ENCODE assay signal across 8 cellular contexts in genomic region chr10:90911133-90912048, GRCh38. TPM values are rescaled to one million over a fixed set of nuclear protein-coding genes. Genes with fewer than 3 reads are reported as not detected.
A peak's percentile ranks its signal among the peaks of the same experiment; 100 is the strongest.
DNase-seq lines count a peak whose midpoint lies in the region; ATAC-seq and TF ChIP-seq lines count a peak whose summit lies in the region.
"Not testable (repeated sequence)": the region's sequence is repeated elsewhere in the genome, so short reads cannot be mapped to it uniquely, and the experiment has no call there.

No MANE protein-coding gene starts in this region.

- intact Hi-C loops in OCI-LY7 (cut with micrococcal nuclease; ENCODE audit: unreplicated experiment) = loop anchor here (2.0 to 10.0 kb wide), 3 partner anchors 95 to 1003 kb away; no protein-coding TSS in a partner anchor

- peak; percentile 71 for ATAC-seq in GM21737 (IDR thresholded peaks at IDR 0.05; ENCODE audit: unreplicated experiment)

- not testable (repeated sequence) for BruUV-seq in OCI-LY7 (replicated peaks; lab: Mats Ljungman, UMichigan)

- not testable (repeated sequence) for H4K20me1 ChIP-seq in OCI-LY7 (ENCODE audit: insufficient read depth, low read length)

- H3K9me2 ChIP-seq in OCI-LY7 (ENCODE audit: insufficient read depth, low read length) = not testable (repeated sequence)

- CTCF ChIA-PET in OCI-LY7 (lab: Charles Lee; ENCODE audit: unreplicated experiment) = interaction anchor here (1.4 kb wide), 1 partner anchor 387 kb away, joined by 3 read pairs; no protein-coding TSS in a partner anchor

- H3K27ac ChIP-seq in OCI-LY7 (ENCODE audit: low read depth, low read length, poor library complexity, severe bottlenecking) = not testable (repeated sequence)

- POLR2A ChIA-PET in OCI-LY7 (lab: Charles Lee) = interaction anchor here (0.6 to 1.5 kb wide), 3 partner anchors 10 to 339 kb away, joined by 3 to 10 read pairs (median 8); no protein-coding TSS in a partner anchor

- not testable (repeated sequence) for H3K9me3 ChIP-seq in OCI-LY7 (ENCODE audit: low read length)

- H3K4me3 ChIP-seq in OCI-LY7 (ENCODE audit: low read depth, low read length, poor library complexity, severe bottlenecking) = not testable (repeated sequence)

- H3K4me1 ChIP-seq in OCI-LY7 (ENCODE audit: insufficient read depth, low read length, poor library complexity, severe bottlenecking) = not testable (repeated sequence)

- not testable (repeated sequence) for H3K4me2 ChIP-seq in OCI-LY7 (ENCODE audit: low read length)

- H3K79me2 ChIP-seq in OCI-LY7 (ENCODE audit: insufficient read depth, low read depth, low read length) = not testable (repeated sequence)

- peak; percentile 26 for DNase-seq in DMS79 treated with DMSO at 0.1 percent for 48 hours (lab: John Stamatoyannopoulos, UW)
- peak; percentile 89 to 96 for DNase-seq in Kasumi-1 (lab: John Stamatoyannopoulos, UW)
- DNase-seq in OCI-LY7 (ENCODE audit: low spot score) = peak; percentile 73
- peak; percentile 58 for DNase-seq in activated CD8-positive, alpha-beta memory T cell treated with anti-CD3 and anti-CD28 coated beads, Interleukin-2, amount 50 U/mL, for 48 hours
- DNase-seq in epidermal melanocyte (ENCODE audit: insufficient read length, low spot score) = peak; percentile 63
- DNase-seq in middle frontal gyrus (ENCODE audit: extremely low spot score, low spot score) = peak; percentile 70
- peak; percentile 5 for DNase-seq in stimulated activated naive CD4-positive, alpha-beta T cell treated with Interleukin-2 at 50 U/mL for 16 hours (lab: John Stamatoyannopoulos, UW)

- H3K36me3 ChIP-seq in OCI-LY7 (ENCODE audit: insufficient read depth, low read length) = not testable (repeated sequence)

- TF ChIP-seq CTCF in OCI-LY7 (conservative IDR thresholded peaks at IDR 0.05; ENCODE audit: low read length) = peak; percentile 81

- not testable (repeated sequence) for H2AFZ ChIP-seq in OCI-LY7 (ENCODE audit: low read length)

RNA-seq across cellular contexts. Expression of gene ANKRD1, which starts 9.5 kb away (rescaled TPM):
- not detected in 2 replicates for total RNA-seq in OCI-LY7 (2014; rRNA removed; shearing (Covaris generic))
- total RNA-seq in OCI-LY7 (2022) = not detected in 2 replicates

RNA-seq across cellular contexts. Expression of gene RPP30, which starts 39.6 kb away (rescaled TPM):
- 32.8 and 34.3 TPM in 2 replicates for total RNA-seq in OCI-LY7 (2014; rRNA removed; shearing (Covaris generic))
- total RNA-seq in OCI-LY7 (2022) = 50.4 and 51.9 TPM in 2 replicates

RNA-seq across cellular contexts. Expression of gene HTR7, which starts 53.6 kb away (rescaled TPM):
- not detected in 2 replicates for total RNA-seq in OCI-LY7 (2014; rRNA removed; shearing (Covaris generic))
- 0.10 TPM in 1 of 2 replicates, not detected in the other for total RNA-seq in OCI-LY7 (2022)

Comparison
In these comparisons a context has a peak if more than half of its experiments do, and no peak if none do; other contexts are left out.
1. DNase-seq: peak in every context shown above with its lines; median percentile 92 in Kasumi-1; 73 in OCI-LY7; 70 in middle frontal gyrus; 63 in epidermal melanocyte; 58 in activated CD8-positive, alpha-beta memory T cell treated with anti-CD3 and anti-CD28 coated beads, Interleukin-2, amount 50 U/mL, for 48 hours; 26 in DMS79 treated with DMSO at 0.1 percent for 48 hours; 5 in stimulated activated naive CD4-positive, alpha-beta T cell treated with Interleukin-2 at 50 U/mL for 16 hours.